ENCODE assay signal across 24 cellular contexts in genomic region chr2:185127412-185127811, GRCh38.
DNase-seq lines count a peak whose midpoint lies in the region.
"Had no signal": no experiment of that assay in that cellular context is flagged by ENCODE, and none has a peak within 500 bp of the region (broad histone marks: within the 10 kb centered on the region; RNA-seq: fewer than 3 reads in every experiment).

No MANE protein-coding gene starts in this region.

- DNase-seq in HCEC 1CT (peak; percentile 95), LHCN-M2 (ENCODE audit: low read depth) (peak; percentile 82), amniotic epithelial cell (ENCODE audit: low read depth) (peak; percentile 58), kidney glomerular epithelial cell (lab: John Stamatoyannopoulos, UW) (peak; percentile 26), D341Med (ENCODE audit: low spot score) (no peak), NCI-H226 (no peak)
- no peak for DNase-seq in activated naive CD4-positive, alpha-beta T cell treated with anti-CD3 and anti-CD28 coated beads for 36 hours
- DNase-seq: activated CD4-positive, alpha-beta T cell treated with anti-CD3 and anti-CD28 coated beads for 48 hours; activated T-cell treated with anti-CD3 and anti-CD28 coated beads, Interleukin-2, amount 50 U/mL, for 24 hours; C1 segment of cervical spinal cord; Caco-2; effector CD4-positive, alpha-beta T cell; EL; gastrocnemius medialis; IMR-90; left lung; NCI-H1105 treated with DMSO at 0.1 percent for 48 hours; NCI-H1930; NCI-H446; SHP77 treated with DMSO at 0.1 percent for 48 hours; stimulated activated naive CD4-positive, alpha-beta T cell treated with Interleukin-2 at 50 U/mL for 16 hours had no signal

- CTCF ChIA-PET in activated naive CD4-positive, alpha-beta T cell treated with anti-CD3 and anti-CD28 coated beads for 36 hours (lab: Charles Lee) = interaction anchor here (0.9 kb wide), 1 partner anchor 115 kb away, joined by 3 read pairs; no protein-coding TSS in a partner anchor

- H3K4me1 Mint-ChIP-seq in activated naive CD4-positive, alpha-beta T cell treated with anti-CD3 and anti-CD28 coated beads for 36 hours (ENCODE audit: low read depth) = no peaks in the 10 kb centered on the region
- H3K4me1 Mint-ChIP-seq: GM23338 had no signal

- intact Hi-C loops in activated naive CD4-positive, alpha-beta T cell treated with anti-CD3 and anti-CD28 coated beads for 36 hours (cut with micrococcal nuclease) = no loop called here

- H3K9me3 Mint-ChIP-seq in activated naive CD4-positive, alpha-beta T cell treated with anti-CD3 and anti-CD28 coated beads for 36 hours = peaks cover 1% of the 10 kb centered on the region

- no peaks in the 10 kb centered on the region for H3K36me3 Mint-ChIP-seq in activated naive CD4-positive, alpha-beta T cell treated with anti-CD3 and anti-CD28 coated beads for 36 hours (ENCODE audit: low read depth)
- H3K36me3 Mint-ChIP-seq: brain had no signal

- H3K27me3 Mint-ChIP-seq in activated naive CD4-positive, alpha-beta T cell treated with anti-CD3 and anti-CD28 coated beads for 36 hours (ENCODE audit: low read depth) = no peaks in the 10 kb centered on the region
- H3K27me3 Mint-ChIP-seq: activated T-cell treated with anti-CD3 and anti-CD28 coated beads, Interleukin-2, amount 50 U/mL, for 24 hours; brain had no signal

- no peak overlapping the region for H3K4me3 Mint-ChIP-seq in activated naive CD4-positive, alpha-beta T cell treated with anti-CD3 and anti-CD28 coated beads for 36 hours
- H3K4me3 Mint-ChIP-seq: activated T-cell treated with anti-CD3 and anti-CD28 coated beads, Interleukin-2, amount 50 U/mL, for 24 hours; brain; GM23338; T-helper 2 cell treated with Interferon-gamma antibody and Interleukin-4, amounts not matched to agents 5 μg/mL and 100 μg/mL, for 36 hours had no signal

- no peak overlapping the region for H3K27ac Mint-ChIP-seq in activated naive CD4-positive, alpha-beta T cell treated with anti-CD3 and anti-CD28 coated beads for 36 hours
- H3K27ac Mint-ChIP-seq: activated T-cell treated with anti-CD3 and anti-CD28 coated beads, Interleukin-2, amount 50 U/mL, for 24 hours; brain; GM23338; T-helper 2 cell treated with Interferon-gamma antibody and Interleukin-4, amounts not matched to agents 5 μg/mL and 100 μg/mL, for 36 hours had no signal

Comparison
In these comparisons a context has a peak if more than half of its experiments do, and no peak if none do; other contexts are left out.
1. DNase-seq: peak in HCEC 1CT (single experiment), LHCN-M2 (single experiment), amniotic epithelial cell (single experiment) and kidney glomerular epithelial cell (single experiment); none in D341Med (single experiment), activated naive CD4-positive, alpha-beta T cell treated with anti-CD3 and anti-CD28 coated beads for 36 hours (single experiment) and NCI-H226 (single experiment).